In genomic region chr19:12985049-12985776, GRCh38 we compare ENCODE assay signal across 8 cellular contexts.
DNase-seq lines count a peak whose midpoint lies in the region; ATAC-seq and TF ChIP-seq lines count a peak whose summit lies in the region.

No MANE protein-coding gene starts in this region.

- TF ChIP-seq POLR2A in NB4 (IDR thresholded peaks at IDR 0.05; ENCODE audit: extremely low read depth, insufficient read length) = no peak

- ATAC-seq in GM19023 (IDR thresholded peaks at IDR 0.05; ENCODE audit: unreplicated experiment) (no peak), HG02884 (IDR thresholded peaks at IDR 0.05; ENCODE audit: unreplicated experiment) (no peak)

- H3K36me3 ChIP-seq in parathyroid adenoma (ENCODE audit: control insufficient read depth, insufficient read depth, low read length) = no peaks in the 10 kb centered on the region

- H3K9me3 ChIP-seq in parathyroid adenoma (ENCODE audit: control insufficient read depth, low read length) = no peaks in the 10 kb centered on the region

- H3K27ac ChIP-seq in parathyroid adenoma = no peak overlapping the region

- H3K27me3 ChIP-seq in parathyroid adenoma (ENCODE audit: control insufficient read depth, insufficient read depth, low read length) = no peaks in the 10 kb centered on the region

- no peaks in the 10 kb centered on the region for H3K79me2 ChIP-seq in parathyroid adenoma

- TF ChIP-seq CTCF in NB4 (IDR thresholded peaks at IDR 0.05; ENCODE audit: low read depth, low read length) = no peak
- no peak for TF ChIP-seq CTCF in parathyroid adenoma (IDR thresholded peaks at IDR 0.05)

- H3K4me1 ChIP-seq in parathyroid adenoma = no peaks in the 10 kb centered on the region

- peak overlapping the region; percentile 0 for H2AFZ ChIP-seq in parathyroid adenoma

- no peak overlapping the region for H3K4me2 ChIP-seq in parathyroid adenoma (ENCODE audit: low read length)

- no peak overlapping the region for H3K9ac ChIP-seq in parathyroid adenoma

- no peak overlapping the region for H3K4me3 ChIP-seq in NB4 (ENCODE audit: low read depth, low read length)
- no peak overlapping the region for H3K4me3 ChIP-seq in parathyroid adenoma (ENCODE audit: low read depth, low read length)

- DNase-seq in CMK (ENCODE audit: low read depth) (peak; percentile 55), NB4 (ENCODE audit: low read depth) (peak; percentile 70), fibroblast of gingiva (ENCODE audit: low read depth) (peak; percentile 67), NCI-H446 (lab: John Stamatoyannopoulos, UW) (no peak)
- no peak for DNase-seq in stimulated activated CD4-positive, alpha-beta T cell treated with anti-CD3 and anti-CD28 coated beads, Interleukin-2, amount 100 ng/mL, for 48 hours

Comparison
In these comparisons a context has a peak if more than half of its experiments do, and no peak if none do; other contexts are left out.
1. DNase-seq: peak in CMK (single experiment), NB4 (single experiment) and fibroblast of gingiva (single experiment); none in NCI-H446 (0 of 2) and stimulated activated CD4-positive, alpha-beta T cell treated with anti-CD3 and anti-CD28 coated beads, Interleukin-2, amount 100 ng/mL, for 48 hours (0 of 2).